ENCODE assay signal across 15 cellular contexts in the genomic region with DNA sequence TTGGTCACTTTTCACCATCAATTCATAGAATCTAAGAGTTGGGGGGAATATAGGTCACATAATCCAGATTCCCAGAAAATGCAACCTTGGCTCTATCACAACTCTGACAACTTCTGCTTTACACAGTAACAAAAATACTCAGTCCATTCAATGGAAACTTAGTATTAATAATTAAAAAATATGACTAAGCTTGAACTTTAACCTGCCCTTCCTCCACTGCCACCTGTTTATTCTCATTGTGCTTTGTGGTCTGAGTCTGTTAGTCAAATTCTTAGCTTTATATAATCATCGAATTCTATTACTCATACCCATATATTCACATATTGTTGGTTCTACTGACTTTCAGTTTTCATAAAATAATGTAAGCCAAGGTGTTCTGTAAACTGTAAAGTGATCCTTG.
DNase-seq lines count a peak whose midpoint lies in the region; ATAC-seq, FAIRE-seq and TF ChIP-seq lines count a peak whose summit lies in the region.
"Had no signal": no experiment of that assay in that cellular context is flagged by ENCODE, and none has a peak within 500 bp of the region (broad histone marks: within the 10 kb centered on the region; RNA-seq: fewer than 3 reads in every experiment).

No MANE protein-coding gene starts in this region.

- no peaks in the 10 kb centered on the region for H3K36me3 ChIP-seq in endothelial cell of umbilical vein (ENCODE audit: control insufficient read depth in 2 of 2, extremely low read depth in 1 of 2, insufficient read depth in 2 of 2, low read length in 2 of 2)
- H3K36me3 ChIP-seq: ovary, tibial artery had no signal

- H2AFZ ChIP-seq in endothelial cell of umbilical vein (ENCODE audit: low read depth, low read length), result no peak overlapping the region

- H3K27ac ChIP-seq in AG04450 (ENCODE audit: low read depth, low read length) (no peak overlapping the region), endothelial cell of umbilical vein (ENCODE audit: insufficient read depth, low read depth, low read length) (no peak overlapping the region)
- H3K27ac ChIP-seq: ovary, tibial artery had no signal

- TF ChIP-seq POLR2A in endothelial cell of umbilical vein (IDR thresholded peaks at IDR 0.05; ENCODE audit: low read depth, low read length), result no peak

- no peaks in the 10 kb centered on the region for H3K79me2 ChIP-seq in endothelial cell of umbilical vein (ENCODE audit: control insufficient read depth, insufficient read depth, low read length)

- ATAC-seq in GM19468 (IDR thresholded peaks at IDR 0.05; ENCODE audit: extremely low read depth, unreplicated experiment) (peak; percentile 42), HG03469 (IDR thresholded peaks at IDR 0.05; ENCODE audit: unreplicated experiment) (peak; percentile 30)

- peaks cover 2% of the 10 kb centered on the region for H3K4me1 ChIP-seq in endothelial cell of umbilical vein (ENCODE audit: control insufficient read depth, extremely low read depth, insufficient read depth, low read length)

- dilution Hi-C loops in endothelial cell of umbilical vein (cut with MboI; ENCODE audit: extremely low pct_ligation_motif_present, low sequenced_read_pairs), result no loop called here

- CTCF ChIA-PET in AG04450 (lab: Charles Lee), result no interaction called here
- CTCF ChIA-PET in endothelial cell of umbilical vein (lab: Charles Lee), result interaction anchor here (2.1 kb wide), 1 partner anchor 133 kb away, joined by 7 read pairs; no protein-coding TSS in a partner anchor

- DNase-seq in AG04450 (ENCODE audit: low read depth, low spot score) (peak; percentile 34), endothelial cell of umbilical vein (ENCODE audit: low read depth, low spot score) (peak; percentile 59), NCI-H1417 (lab: John Stamatoyannopoulos, UW) (no peak), COR-L47 (lab: John Stamatoyannopoulos, UW) (no peak), iPS-NIHi11 (ENCODE audit: low spot score) (no peak), cerebellum (ENCODE audit: low spot score) (no peak)
- DNase-seq: activated naive CD4-positive, alpha-beta T cell; DMS153; erythroblast; midbrain; NCI-H1105 treated with DMSO at 0.1 percent for 48 hours; ovary; tibial artery had no signal

- H3K9me1 ChIP-seq in endothelial cell of umbilical vein (replicated peaks; ENCODE audit: control insufficient read depth, extremely low read depth, insufficient read depth, low read length), result no peaks in the 10 kb centered on the region

- no TSS peak for BruUV-seq in endothelial cell of umbilical vein (replicated peaks; lab: Mats Ljungman, UMichigan)

- H3K4me3 ChIP-seq in AG04450 (ENCODE audit: low read depth, low read length) (no peak overlapping the region), endothelial cell of umbilical vein (replicated peaks in 1 of 3; ENCODE audit: insufficient read depth in 1 of 3, low read depth in 1 of 3, low read length in 3 of 3) (no peak overlapping the region)
- H3K4me3 ChIP-seq: ovary, tibial artery had no signal

- intact Hi-C loops in endothelial cell of umbilical vein (cut with micrococcal nuclease), result no loop called here

- H3K9me3 ChIP-seq in AG04450 (ENCODE audit: control insufficient read depth, insufficient read depth, low read length), result no peaks in the 10 kb centered on the region
- no peaks in the 10 kb centered on the region for H3K9me3 ChIP-seq in endothelial cell of umbilical vein (replicated peaks; ENCODE audit: control insufficient read depth, insufficient read depth, low read length)
- H3K9me3 ChIP-seq: ovary, tibial artery had no signal

- no peak overlapping the region for H3K9ac ChIP-seq in endothelial cell of umbilical vein (replicated peaks; ENCODE audit: extremely low read depth, insufficient read depth, low read length)

- H4K20me1 ChIP-seq in endothelial cell of umbilical vein (replicated peaks; ENCODE audit: control insufficient read depth, extremely low read depth, insufficient read depth, low read length), result no peaks in the 10 kb centered on the region

- POLR2A ChIA-PET in AG04450 (lab: Yijun Ruan, JAX), result no interaction called here
- POLR2A ChIA-PET in endothelial cell of umbilical vein (lab: Charles Lee), result no interaction called here

- no peak for FAIRE-seq in endothelial cell of umbilical vein (lab: Jason Lieb, UNC)

- H3K27me3 ChIP-seq in AG04450 (ENCODE audit: control insufficient read depth, insufficient read depth, low read length) (no peaks in the 10 kb centered on the region), endothelial cell of umbilical vein (ENCODE audit: control insufficient read depth in 2 of 2, insufficient read depth in 2 of 2, low read length in 2 of 2) (no peaks in the 10 kb centered on the region)
- H3K27me3 ChIP-seq: ovary, tibial artery had no signal

- TF ChIP-seq CTCF in AG04450 (IDR thresholded peaks at IDR 0.05; ENCODE audit: low read depth, low read length) (no peak), endothelial cell of umbilical vein (IDR thresholded peaks at IDR 0.05; ENCODE audit: extremely low read depth in 1 of 2, insufficient read depth in 1 of 2, low read depth in 1 of 2, low read length in 2 of 2) (no peak)

- no peak overlapping the region for H3K4me2 ChIP-seq in endothelial cell of umbilical vein (ENCODE audit: insufficient read depth, low read length)

TF ChIP-seq in endothelial cell of umbilical vein, 7 proteins besides CTCF, POLR2A, EP300 and RAD21:
- no peak for TF ChIP-seq MYC (IDR thresholded peaks at IDR 0.05; ENCODE audit: low read depth, low read length)
- TF ChIP-seq JUN (IDR thresholded peaks at IDR 0.05; ENCODE audit: borderline replicate concordance, insufficient read depth, insufficient read length, low read depth), result peak; percentile 37

Comparison
In these comparisons a context has a peak if more than half of its experiments do, and no peak if none do; other contexts are left out.
1. DNase-seq: peak in AG04450 (single experiment) and endothelial cell of umbilical vein (single experiment); none in NCI-H1417 (0 of 3), COR-L47 (single experiment), iPS-NIHi11 (single experiment) and cerebellum (single experiment).